Comparison of ENCODE assay signal across 24 cellular contexts in the genomic region with DNA sequence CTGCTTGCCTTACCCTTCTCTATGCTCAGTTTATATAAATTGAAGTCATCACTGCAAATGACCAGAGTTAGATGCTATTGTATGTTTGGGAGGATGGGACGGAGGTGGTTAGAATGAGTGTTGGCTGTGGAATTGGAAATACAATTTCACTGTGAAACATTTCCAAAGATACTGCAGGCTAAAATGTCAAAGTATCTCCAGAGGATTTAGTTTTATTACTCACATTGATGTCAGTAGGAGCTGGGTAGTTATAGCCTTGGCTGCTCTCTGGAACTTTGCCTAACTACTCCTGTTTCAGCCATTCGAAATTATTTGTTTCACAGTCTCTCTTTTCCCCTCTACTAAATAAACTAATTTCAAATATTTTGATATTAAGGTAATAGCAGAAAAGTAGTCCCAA.
A peak's percentile ranks its signal among the peaks of the same experiment; 100 is the strongest.
DNase-seq lines count a peak whose midpoint lies in the region; ATAC-seq and TF ChIP-seq lines count a peak whose summit lies in the region.
"Had no signal": no experiment of that assay in that cellular context is flagged by ENCODE, and none has a peak within 500 bp of the region (broad histone marks: within the 10 kb centered on the region; RNA-seq: fewer than 3 reads in every experiment).

No MANE protein-coding gene starts in this region.

- intact Hi-C loops in stomach (cut with DNase I; ENCODE audit: low total_unique reads), result no loop called here

- H3K27ac ChIP-seq in fibroblast of lung (ENCODE audit: insufficient read depth, low read length) (no peak overlapping the region), stomach (no peak overlapping the region)
- H3K27ac ChIP-seq: ovary, SK-N-MC, tibial nerve had no signal

- TF ChIP-seq EP300 in stomach (IDR thresholded peaks at IDR 0.05), result no peak

- no peak overlapping the region for H3K9ac ChIP-seq in fibroblast of lung (ENCODE audit: insufficient read depth, low read length)

- no peaks in the 10 kb centered on the region for H3K4me1 ChIP-seq in fibroblast of lung (ENCODE audit: control insufficient read depth, extremely low read depth, insufficient read depth, low read length)
- H3K4me1 ChIP-seq in stomach, result no peaks in the 10 kb centered on the region

- H3K9me3 ChIP-seq in fibroblast of lung (ENCODE audit: control insufficient read depth, insufficient read depth, low read depth, low read length) (no peaks in the 10 kb centered on the region), stomach (no peaks in the 10 kb centered on the region)
- H3K9me3 ChIP-seq: ovary, tibial nerve had no signal

- H3K4me3 ChIP-seq in AG10803 (ENCODE audit: low read length), result no peak overlapping the region
- no peak overlapping the region for H3K4me3 ChIP-seq in fibroblast of lung (replicated peaks in 1 of 4; ENCODE audit: control extremely low read depth in 1 of 4, insufficient read depth in 1 of 4, low read depth in 3 of 4, low read length in 4 of 4)
- no peak overlapping the region for H3K4me3 ChIP-seq in skeletal muscle cell (ENCODE audit: low read depth, low read length)
- H3K4me3 ChIP-seq in stomach, result no peak overlapping the region
- H3K4me3 ChIP-seq: ovary, SK-N-MC, tibial nerve had no signal

- no peaks in the 10 kb centered on the region for H3K27me3 ChIP-seq in fibroblast of lung (ENCODE audit: control insufficient read depth, insufficient read depth, low read length)
- no peaks in the 10 kb centered on the region for H3K27me3 ChIP-seq in stomach
- H3K27me3 ChIP-seq: ovary, tibial nerve had no signal

- DNase-seq in AG10803 (ENCODE audit: low read depth) (peak; percentile 22), HCEC 1CT (peak; percentile 4), fibroblast of lung (ENCODE audit: low read depth in 2 of 2) (no peak), skeletal muscle cell (ENCODE audit: low read depth) (peak; percentile 39), stomach (no peak), activated gamma-delta T cell (lab: John Stamatoyannopoulos, UW) (no peak)
- DNase-seq: activated CD4-positive, alpha-beta T cell treated with anti-CD3 and anti-CD28 coated beads, Interleukin-2, amount 50 U/mL, for 4 hours; activated T-cell treated with anti-CD3 and anti-CD28 coated beads, Interleukin-2, amount 50 U/mL, for 48 hours; AML-193; CD4-positive, CD25-positive, alpha-beta regulatory T cell; dermis blood vessel endothelial cell; endodermal cell; GOT3; hippocampal formation; left colon; NCI-H1436 treated with DMSO at 0.1 percent for 48 hours; NCI-H82; ovary; stimulated activated CD8-positive, alpha-beta memory T cell treated with anti-CD3 and anti-CD28 coated beads, Interleukin-4, amount 100 ng/mL, for 48 hours; stimulated activated naive CD8-positive, alpha-beta T cell treated with anti-CD3 and anti-CD28 coated beads, Interleukin-15, amount 100 ng/mL, for 72 hours had no signal

- TF ChIP-seq POLR2A in stomach (IDR thresholded peaks at IDR 0.05), result no peak

- H3K36me3 ChIP-seq in fibroblast of lung (ENCODE audit: control insufficient read depth, insufficient read depth, low read length) (no peaks in the 10 kb centered on the region), stomach (no peaks in the 10 kb centered on the region)
- H3K36me3 ChIP-seq: ovary, tibial nerve had no signal

- H3K79me2 ChIP-seq in fibroblast of lung (ENCODE audit: control insufficient read depth, insufficient read depth, low read length), result no peaks in the 10 kb centered on the region

- 52 to 72% (median 61%) methylated on average over 2 of the region's 2 CpGs for WGBS in stomach, 5 donors

- H3K4me2 ChIP-seq in fibroblast of lung (ENCODE audit: extremely low read depth, insufficient read depth, low read length), result no peak overlapping the region

- no peak for ATAC-seq in HG03280 (IDR thresholded peaks at IDR 0.05; ENCODE audit: unreplicated experiment)
- ATAC-seq: activated CD4-positive, CD25-positive, alpha-beta regulatory T cell treated with anti-CD3 and anti-CD28 coated beads, Interleukin-2, amount 50 U/mL, for 24 hours; left colon; stimulated activated naive CD8-positive, alpha-beta T cell treated with anti-CD3 and anti-CD28 coated beads, Interleukin-15, amount 100 ng/mL, for 72 hours had no signal

- TF ChIP-seq CTCF in AG10803 (conservative IDR thresholded peaks at IDR 0.05; ENCODE audit: low read length) (no peak), fibroblast of lung (conservative IDR thresholded peaks at IDR 0.05 in 1 of 2, IDR thresholded peaks at IDR 0.05 in 1 of 2; ENCODE audit: low read depth in 1 of 2, low read length in 2 of 2) (no peak), stomach (IDR thresholded peaks at IDR 0.05) (no peak)

- peak overlapping the region; percentile 40 for H2AFZ ChIP-seq in fibroblast of lung (ENCODE audit: low read length)

- no peaks in the 10 kb centered on the region for H4K20me1 ChIP-seq in fibroblast of lung (ENCODE audit: control insufficient read depth, extremely low read depth, insufficient read depth, low read length)

Comparison
In these comparisons a context has a peak if more than half of its experiments do, and no peak if none do; other contexts are left out.
1. DNase-seq: peak in AG10803 (single experiment), HCEC 1CT (single experiment) and skeletal muscle cell (single experiment); none in fibroblast of lung (0 of 2), stomach (single experiment) and activated gamma-delta T cell (single experiment).